Comparison of ENCODE assay signal across 23 cellular contexts in the genomic region with DNA sequence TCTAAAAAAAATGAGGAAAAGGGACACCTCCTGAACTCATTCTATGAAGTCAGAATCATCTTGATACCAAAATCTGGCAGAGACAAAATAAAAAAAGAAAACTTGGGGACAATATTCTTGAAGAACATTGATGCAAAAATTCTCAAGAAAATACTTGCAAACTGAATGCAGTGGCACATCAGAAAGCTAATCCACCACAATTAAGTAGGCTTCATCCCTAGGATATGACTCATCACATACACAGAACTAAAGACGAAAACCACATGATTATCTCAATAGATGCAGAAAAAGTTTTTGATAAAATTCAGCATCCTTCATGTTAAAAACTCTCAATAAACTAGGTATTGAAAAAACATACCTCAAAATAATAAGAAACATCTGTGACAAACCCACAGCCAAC.
"Had no signal": no experiment of that assay in that cellular context is flagged by ENCODE, and none has a peak within 500 bp of the region (broad histone marks: within the 10 kb centered on the region; RNA-seq: fewer than 3 reads in every experiment).

No MANE protein-coding gene starts in this region.

- H3K27me3 Mint-ChIP-seq: activated B cell treated with CpG ODN at 0.5 μM for 24 hours; activated naive CD4-positive, alpha-beta T cell treated with anti-CD3 and anti-CD28 coated beads, Interleukin-2, amount 10 ng/mL, durations not matched to agents 7 days and 5 days; dendritic cell treated with granulocyte-macrophage colony-stimulating factor and Interleukin-4, amounts not matched to agents 40 ng/mL and 50 ng/mL, for 4 days had no signal

- H3K36me3 Mint-ChIP-seq: activated naive CD4-positive, alpha-beta T cell treated with anti-CD3 and anti-CD28 coated beads, Interleukin-2, amount 10 ng/mL, durations not matched to agents 7 days and 5 days had no signal

- DNase-seq: activated B cell treated with CpG ODN at 0.5 μM for 24 hours; activated CD4-positive, alpha-beta T cell treated with anti-CD3 and anti-CD28 coated beads for 48 hours; activated CD8-positive, alpha-beta memory T cell treated with anti-CD3 and anti-CD28 coated beads, Interleukin-2, amount 50 U/mL, for 4 hours; activated effector memory CD4-positive, alpha-beta T cell treated with Interleukin-2 at 50 U/mL for 16 hours; activated naive CD4-positive, alpha-beta T cell treated with anti-CD3 and anti-CD28 coated beads, Interleukin-2, amount 10 ng/mL, durations not matched to agents 7 days and 5 days; activated T-cell treated with anti-CD3 and anti-CD28 coated beads, Interleukin-2, amount 50 U/mL, for 48 hours; effector CD8-positive, alpha-beta T cell; esophagus squamous epithelium; hypothalamus; midbrain; nephron progenitor cell; nucleus accumbens; posterior cingulate gyrus; retina; stimulated activated CD4-positive, alpha-beta T cell treated with anti-CD3 and anti-CD28 coated beads, Interleukin-12 subunit alpha, Interleukin-12 subunit beta, amount 100 ng/mL, for 4 hours; stimulated activated CD4-positive, alpha-beta T cell treated with anti-CD3 and anti-CD28 coated beads, Interleukin-1b, Interleukin-23, amount 100 ng/mL, for 48 hours; stimulated activated CD8-positive, alpha-beta memory T cell treated with anti-CD3 and anti-CD28 coated beads, Interleukin-4, amount 100 ng/mL, for 48 hours; stimulated activated naive CD4-positive, alpha-beta T cell treated with Interleukin-2 at 50 U/mL for 16 hours; T-helper 1 cell; T-helper 9 cell; thyroid gland had no signal

- H3K27ac Mint-ChIP-seq: activated B cell treated with CpG ODN at 0.5 μM for 24 hours; activated naive CD4-positive, alpha-beta T cell treated with anti-CD3 and anti-CD28 coated beads, Interleukin-2, amount 10 ng/mL, durations not matched to agents 7 days and 5 days; dendritic cell treated with granulocyte-macrophage colony-stimulating factor and Interleukin-4, amounts not matched to agents 40 ng/mL and 50 ng/mL, for 4 days; nephron progenitor cell had no signal

- H3K4me1 Mint-ChIP-seq: activated B cell treated with CpG ODN at 0.5 μM for 24 hours; activated naive CD4-positive, alpha-beta T cell treated with anti-CD3 and anti-CD28 coated beads, Interleukin-2, amount 10 ng/mL, durations not matched to agents 7 days and 5 days; nephron progenitor cell had no signal

- ATAC-seq: left lobe of liver had no signal

- H3K9me3 Mint-ChIP-seq: activated B cell treated with CpG ODN at 0.5 μM for 24 hours had no signal

- H3K4me3 Mint-ChIP-seq: activated B cell treated with CpG ODN at 0.5 μM for 24 hours; activated naive CD4-positive, alpha-beta T cell treated with anti-CD3 and anti-CD28 coated beads, Interleukin-2, amount 10 ng/mL, durations not matched to agents 7 days and 5 days; dendritic cell treated with granulocyte-macrophage colony-stimulating factor and Interleukin-4, amounts not matched to agents 40 ng/mL and 50 ng/mL, for 4 days; nephron progenitor cell had no signal
